ENCODE assay signal across 1 cellular context in genomic region chr7:14687777-14688176, GRCh38.
TF ChIP-seq lines count a peak whose summit lies in the region.

No MANE protein-coding gene starts in this region.

TF ChIP-seq in SK-N-SH, 30 proteins besides CTCF, POLR2A, EP300 and RAD21 (continued from another document):
- TF ChIP-seq FOSL2 (IDR thresholded peaks at IDR 0.05; ENCODE audit: borderline replicate concordance, low read depth) (no peak), FOXJ3 (CRISPR knock-in tag; IDR thresholded peaks at IDR 0.05) (peak; percentile 90), ELF1 (IDR thresholded peaks at IDR 0.05) (no peak), POLR2AphosphoS5 (IDR thresholded peaks at IDR 0.05; ENCODE audit: low read depth, low read length) (no peak), GATA2 (CRISPR knock-in tag; IDR thresholded peaks at IDR 0.05) (peak; percentile 92), MXI1 (IDR thresholded peaks at IDR 0.05; ENCODE audit: low read depth, low read length) (peak; percentile 20; the same call in 1 of the 2 replicates)
